Comparison of ENCODE assay signal across 18 cellular contexts in genomic region chr2:202148515-202149154, GRCh38.
DNase-seq lines count a peak whose midpoint lies in the region; ATAC-seq and TF ChIP-seq lines count a peak whose summit lies in the region.
"Had no signal": no experiment of that assay in that cellular context is flagged by ENCODE, and none has a peak within 500 bp of the region (broad histone marks: within the 10 kb centered on the region; RNA-seq: fewer than 3 reads in every experiment).

No MANE protein-coding gene starts in this region.

- peaks cover 57% of the 10 kb centered on the region for H3K4me1 Mint-ChIP-seq in brain
- H3K4me1 Mint-ChIP-seq in Caco-2 (ENCODE audit: low read depth, unreplicated experiment), result peaks cover 7% of the 10 kb centered on the region
- H3K4me1 Mint-ChIP-seq in activated CD4-positive, alpha-beta T cell treated with anti-CD3 and anti-CD28 coated beads, Interleukin-2, amount 10 ng/mL, durations not matched to agents 24 days and 14 days, result peaks cover 3% of the 10 kb centered on the region
- peaks cover 3% of the 10 kb centered on the region for H3K4me1 Mint-ChIP-seq in T-helper 17 cell

- H3K9me3 Mint-ChIP-seq in brain (peaks cover 0 to 3% (median 0%) of the 10 kb centered on the region in 5 experiments), Caco-2 (ENCODE audit: unreplicated experiment) (no peaks in the 10 kb centered on the region)
- H3K9me3 Mint-ChIP-seq in activated CD4-positive, alpha-beta T cell treated with anti-CD3 and anti-CD28 coated beads, Interleukin-2, amount 10 ng/mL, durations not matched to agents 24 days and 14 days, result no peaks in the 10 kb centered on the region
- H3K9me3 Mint-ChIP-seq: activated T-cell treated with anti-CD3 and anti-CD28 coated beads, Interleukin-2, amount 50 U/mL, for 72 hours; CD8-positive, alpha-beta T cell had no signal

- peak overlapping the region; percentile 37 for H3K9ac ChIP-seq in mucosa of stomach (ENCODE audit: low read length)
- peak overlapping the region in 1 of 3 donors; percentile 45 for H3K9ac ChIP-seq in skeletal muscle tissue (ENCODE audit: low read depth in 1 of 3, low read length in 3 of 3)

- H3K27ac Mint-ChIP-seq in brain (peak overlapping the region; percentile 91 to 98 (median 95)), Caco-2 (ENCODE audit: unreplicated experiment) (no peak overlapping the region), T-helper 17 cell (no peak overlapping the region)
- no peak overlapping the region for H3K27ac Mint-ChIP-seq in activated CD4-positive, alpha-beta T cell treated with anti-CD3 and anti-CD28 coated beads, Interleukin-2, amount 10 ng/mL, durations not matched to agents 24 days and 14 days
- H3K27ac Mint-ChIP-seq: activated naive CD8-positive, alpha-beta T cell; activated T-cell treated with anti-CD3 and anti-CD28 coated beads, Interleukin-2, amount 50 U/mL, for 72 hours; CD8-positive, alpha-beta T cell had no signal

- H3K36me3 Mint-ChIP-seq in brain, result no peaks in the 10 kb centered on the region
- no peaks in the 10 kb centered on the region for H3K36me3 Mint-ChIP-seq in Caco-2 (ENCODE audit: insufficient read depth, unreplicated experiment)
- H3K36me3 Mint-ChIP-seq in activated CD4-positive, alpha-beta T cell treated with anti-CD3 and anti-CD28 coated beads, Interleukin-2, amount 10 ng/mL, durations not matched to agents 24 days and 14 days (ENCODE audit: low read depth), result no peaks in the 10 kb centered on the region
- peaks cover 5% of the 10 kb centered on the region for H3K36me3 Mint-ChIP-seq in T-helper 17 cell (ENCODE audit: low read depth)
- H3K36me3 Mint-ChIP-seq: activated naive CD8-positive, alpha-beta T cell; CD8-positive, alpha-beta T cell; IgD-negative memory B cell had no signal

- POLR2A ChIA-PET in Caco-2 (lab: Charles Lee), result no interaction called here

- peaks cover 2% of the 10 kb centered on the region for H3K27me3 Mint-ChIP-seq in brain
- no peaks in the 10 kb centered on the region for H3K27me3 Mint-ChIP-seq in Caco-2 (ENCODE audit: insufficient read depth, unreplicated experiment)
- peaks cover 28% of the 10 kb centered on the region for H3K27me3 Mint-ChIP-seq in activated CD4-positive, alpha-beta T cell treated with anti-CD3 and anti-CD28 coated beads, Interleukin-2, amount 10 ng/mL, durations not matched to agents 24 days and 14 days
- peaks cover 28% of the 10 kb centered on the region for H3K27me3 Mint-ChIP-seq in T-helper 17 cell

- TF ChIP-seq CTCF in brain (conservative IDR thresholded peaks at IDR 0.05) (no peak), Caco-2 (IDR thresholded peaks at IDR 0.05; ENCODE audit: insufficient read depth in 1 of 2, low read depth in 1 of 2, low read length in 1 of 2, severe bottlenecking in 1 of 2, unreplicated experiment in 1 of 2) (no peak)

- BruUV-seq in Caco-2 (replicated peaks; lab: Mats Ljungman, UMichigan), result no TSS peak

- H3K4me3 Mint-ChIP-seq in brain (peak overlapping the region in 1 of 5 experiments; percentile 70), Caco-2 (ENCODE audit: unreplicated experiment) (no peak overlapping the region), T-helper 17 cell (no peak overlapping the region)
- H3K4me3 Mint-ChIP-seq in activated CD4-positive, alpha-beta T cell treated with anti-CD3 and anti-CD28 coated beads, Interleukin-2, amount 10 ng/mL, durations not matched to agents 24 days and 14 days, result no peak overlapping the region
- H3K4me3 Mint-ChIP-seq: activated naive CD8-positive, alpha-beta T cell; activated T-cell treated with anti-CD3 and anti-CD28 coated beads, Interleukin-2, amount 50 U/mL, for 72 hours; CD8-positive, alpha-beta T cell; IgD-negative memory B cell had no signal

- no peaks in the 10 kb centered on the region for H3K36me3 ChIP-seq in mucosa of stomach (ENCODE audit: control insufficient read depth, insufficient read depth, low read length)
- no peaks in the 10 kb centered on the region for H3K36me3 ChIP-seq in skeletal muscle tissue (ENCODE audit: control insufficient read depth in 3 of 3, insufficient read depth in 3 of 3, low read length in 3 of 3)
- no peaks in the 10 kb centered on the region for H3K36me3 ChIP-seq in Caco-2 (ENCODE audit: control insufficient read depth, insufficient read depth, low read length)

- H3K27me3 ChIP-seq in mucosa of stomach (ENCODE audit: control insufficient read depth, insufficient read depth, low read length) (no peaks in the 10 kb centered on the region), skeletal muscle tissue (ENCODE audit: control insufficient read depth in 3 of 3, insufficient read depth in 3 of 3, low read length in 3 of 3) (no peaks in the 10 kb centered on the region), Caco-2 (replicated peaks; ENCODE audit: control insufficient read depth, insufficient read depth, low read length) (no peaks in the 10 kb centered on the region)

- no peak overlapping the region for H3K4me3 ChIP-seq in mucosa of stomach (ENCODE audit: low read length)
- H3K4me3 ChIP-seq in skeletal muscle tissue (ENCODE audit: low read length in 3 of 3), result no peak overlapping the region
- no peak overlapping the region for H3K4me3 ChIP-seq in Caco-2 (ENCODE audit: low read depth, low read length)
- H3K4me3 ChIP-seq: mucosa of descending colon had no signal

- H3K4me1 ChIP-seq in mucosa of stomach (ENCODE audit: control insufficient read depth, insufficient read depth, low read length) (peaks cover 9% of the 10 kb centered on the region), skeletal muscle tissue (ENCODE audit: control insufficient read depth in 3 of 3, insufficient read depth in 3 of 3, low read length in 3 of 3) (peaks cover 11 to 20% (median 14%) of the 10 kb centered on the region in 3 donors), Caco-2 (peaks cover 3% of the 10 kb centered on the region; the same call in 1 of the 2 replicates)

- intact Hi-C loops in Caco-2 (cut with micrococcal nuclease; ENCODE audit: unreplicated experiment), result no loop called here
- intact Hi-C loops in activated CD4-positive, alpha-beta T cell treated with anti-CD3 and anti-CD28 coated beads, Interleukin-2, amount 10 ng/mL, durations not matched to agents 24 days and 14 days (cut with micrococcal nuclease), result no loop called here

- CTCF ChIA-PET in Caco-2 (lab: Charles Lee), result interaction anchor here (0.9 kb wide), 1 partner anchor 76 kb away, joined by 3 read pairs; no protein-coding TSS in a partner anchor

- in situ Hi-C loops in G401 (cut with HindIII; ENCODE audit: low sequenced_read_pairs), result no loop called here

- peak overlapping the region; percentile 69 for H3K27ac ChIP-seq in skeletal muscle tissue (ENCODE audit: low read depth, low read length)

- H3K9me3 ChIP-seq in mucosa of stomach (ENCODE audit: control insufficient read depth, low read length), result no peaks in the 10 kb centered on the region
- no peaks in the 10 kb centered on the region for H3K9me3 ChIP-seq in skeletal muscle tissue (ENCODE audit: control insufficient read depth in 3 of 3, low read length in 3 of 3)
- H3K9me3 ChIP-seq in Caco-2, result no peaks in the 10 kb centered on the region
- H3K9me3 ChIP-seq in T-helper 17 cell (ENCODE audit: control insufficient read depth, low read length, poor library complexity, severe bottlenecking), result no peaks in the 10 kb centered on the region
- H3K9me3 ChIP-seq: mucosa of descending colon had no signal

- ATAC-seq in GM21360 (IDR thresholded peaks at IDR 0.05; ENCODE audit: unreplicated experiment) (no peak), T-helper 17 cell (no peak)
- ATAC-seq: activated T-cell treated with anti-CD3 and anti-CD28 coated beads, Interleukin-2, amount 50 U/mL, for 72 hours; CD8-positive, alpha-beta T cell; mucosa of descending colon had no signal

- peak; percentile 27 for DNase-seq in G401 (ENCODE audit: low spot score)
- no peak for DNase-seq in Caco-2
- no peak for DNase-seq in activated CD4-positive, alpha-beta T cell treated with anti-CD3 and anti-CD28 coated beads, Interleukin-2, amount 10 ng/mL, durations not matched to agents 24 days and 14 days
- no peak for DNase-seq in T-helper 17 cell
- DNase-seq: activated T-cell treated with anti-CD3 and anti-CD28 coated beads, Interleukin-2, amount 50 U/mL, for 72 hours; CD8-positive, alpha-beta T cell; DND-41; NCI-H1930; SHP77 treated with DMSO at 0.1 percent for 48 hours; stimulated activated naive CD4-positive, alpha-beta T cell; T-helper 1 cell had no signal

Comparison
In these comparisons a context has a peak if more than half of its experiments do, and no peak if none do; other contexts are left out.
1. H3K27ac Mint-ChIP-seq: peak in brain (5 of 5); none in Caco-2 (single experiment), activated CD4-positive, alpha-beta T cell treated with anti-CD3 and anti-CD28 coated beads, Interleukin-2, amount 10 ng/mL, durations not matched to agents 24 days and 14 days (single experiment) and T-helper 17 cell (single experiment).